ENCODE assay signal across 9 cellular contexts in the genomic region with DNA sequence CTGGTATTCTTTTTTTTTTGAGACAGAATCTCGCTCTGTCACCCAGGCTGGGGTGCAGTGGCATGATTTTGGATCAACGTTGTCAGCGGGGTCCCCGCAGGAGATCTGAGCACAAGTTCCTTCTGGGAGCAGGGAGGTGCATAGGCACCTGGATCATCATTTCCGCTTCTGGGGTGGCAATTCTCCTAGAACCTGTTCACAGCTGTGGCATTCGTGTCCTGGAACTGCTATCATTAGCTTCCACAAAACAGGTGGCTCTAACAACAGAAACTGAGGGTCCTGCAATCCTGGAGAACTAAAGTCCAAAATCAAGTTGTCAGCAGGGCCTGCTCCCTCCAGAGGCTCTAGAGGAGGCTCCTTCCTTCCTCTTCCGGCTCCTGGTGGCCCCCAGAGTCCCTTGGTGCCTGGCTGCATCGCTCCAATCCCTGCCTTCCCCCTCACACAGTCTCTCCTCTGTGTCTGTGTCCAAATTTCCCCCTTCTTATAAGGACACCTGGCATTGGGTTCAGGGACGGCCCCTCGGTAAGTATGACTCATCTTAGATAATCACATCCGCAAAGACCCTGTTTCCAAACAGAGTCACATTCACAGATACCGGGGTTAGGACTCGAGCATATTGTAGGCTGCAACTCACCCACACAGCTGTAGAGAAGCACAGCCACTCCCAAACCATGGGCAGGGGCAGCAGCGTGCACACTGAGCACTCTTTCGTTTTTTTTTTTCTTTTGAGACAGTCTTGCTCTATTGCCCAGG. TPM values are rescaled to one million over a fixed set of nuclear protein-coding genes. Genes with fewer than 3 reads are reported as not detected.
DNase-seq lines count a peak whose midpoint lies in the region; ATAC-seq and TF ChIP-seq lines count a peak whose summit lies in the region.
"Had no signal": no experiment of that assay in that cellular context is flagged by ENCODE, and none has a peak within 500 bp of the region (broad histone marks: within the 10 kb centered on the region; RNA-seq: fewer than 3 reads in every experiment).

No MANE protein-coding gene starts in this region.

- no peak overlapping the region for H4K5ac ChIP-seq in mesendoderm (ENCODE audit: low read length)

- H3K79me2 ChIP-seq in mesendoderm (ENCODE audit: control insufficient read depth, insufficient read depth, low read length): no peaks in the 10 kb centered on the region

- H3K9me3 ChIP-seq in BE2C: no peaks in the 10 kb centered on the region
- H3K9me3 ChIP-seq: stomach had no signal

- H3K4me1 ChIP-seq in BE2C (peaks cover 43% of the 10 kb centered on the region), mesendoderm (ENCODE audit: control insufficient read depth, low read depth, low read length) (no peaks in the 10 kb centered on the region)

- H3K27me3 ChIP-seq in BE2C: no peaks in the 10 kb centered on the region
- no peaks in the 10 kb centered on the region for H3K27me3 ChIP-seq in mesendoderm (ENCODE audit: insufficient read depth, low read length, poor library complexity)
- H3K27me3 ChIP-seq: stomach had no signal

- H3K27ac Mint-ChIP-seq in nephron progenitor cell: no peak overlapping the region

- ATAC-seq in GM18870 (IDR thresholded peaks at IDR 0.05; ENCODE audit: unreplicated experiment) (peak; percentile 48), HG02973 (IDR thresholded peaks at IDR 0.05; ENCODE audit: unreplicated experiment) (peak; percentile 44)

- H3K4me2 ChIP-seq in mesendoderm (ENCODE audit: low read length): no peak overlapping the region

- no peak overlapping the region for H2BK120ac ChIP-seq in mesendoderm (ENCODE audit: low read depth, low read length)

- TF ChIP-seq CTCF in BE2C (IDR thresholded peaks at IDR 0.05; ENCODE audit: low read depth, low read length) (no peak), nephron progenitor cell (IDR thresholded peaks at IDR 0.05) (no peak)

- H3K4me1 Mint-ChIP-seq in nephron progenitor cell: peaks cover 27% of the 10 kb centered on the region

- no peak overlapping the region for H4K8ac ChIP-seq in mesendoderm (ENCODE audit: low read depth, low read length)

- H3K23ac ChIP-seq in mesendoderm (ENCODE audit: low read length): no peak overlapping the region

- H3K4me3 Mint-ChIP-seq in nephron progenitor cell: no peak overlapping the region

- H3K36me3 Mint-ChIP-seq in nephron progenitor cell (ENCODE audit: low read depth): no peaks in the 10 kb centered on the region

- H3K9me3 Mint-ChIP-seq in nephron progenitor cell: no peaks in the 10 kb centered on the region

- no peak overlapping the region for H3K27ac ChIP-seq in mesendoderm (ENCODE audit: low read depth, low read length)

- DNase-seq in BE2C: peak; percentile 66
- peak; percentile 51 for DNase-seq in OCI-M1 (lab: John Stamatoyannopoulos, UW)
- DNase-seq in nephron progenitor cell: no peak
- no peak for DNase-seq in DMS114 treated with DMSO at 0.1 percent for 48 hours (lab: John Stamatoyannopoulos, UW; ENCODE audit: unreplicated experiment)
- no peak for DNase-seq in LoVo (ENCODE audit: low spot score)
- no peak for DNase-seq in mesendoderm

- H3K56ac ChIP-seq in mesendoderm (ENCODE audit: low read length): no peak overlapping the region

- H3K36me3 ChIP-seq in BE2C: no peaks in the 10 kb centered on the region
- H3K36me3 ChIP-seq in mesendoderm (ENCODE audit: control insufficient read depth, insufficient read depth, low read length): no peaks in the 10 kb centered on the region
- H3K36me3 ChIP-seq: stomach had no signal

- no peak overlapping the region for H2BK15ac ChIP-seq in mesendoderm (replicated peaks; ENCODE audit: low read depth)

- H2BK5ac ChIP-seq in mesendoderm (ENCODE audit: low read length): no peak overlapping the region

- no peak overlapping the region for H2AK5ac ChIP-seq in mesendoderm (ENCODE audit: low read length)

- H3K9ac ChIP-seq in mesendoderm (ENCODE audit: low read length): no peak overlapping the region

- no peak overlapping the region for H3K4me3 ChIP-seq in BE2C (ENCODE audit: low read depth, low read length)
- no peak overlapping the region for H3K4me3 ChIP-seq in mesendoderm (ENCODE audit: low read length)
- H3K4me3 ChIP-seq: stomach had no signal

- no peaks in the 10 kb centered on the region for H3K79me1 ChIP-seq in mesendoderm (ENCODE audit: low read length)

- peaks cover 10% of the 10 kb centered on the region for H3K27me3 Mint-ChIP-seq in nephron progenitor cell (ENCODE audit: low read depth, poor library complexity)

- H3K18ac ChIP-seq in mesendoderm (ENCODE audit: low read length): no peak overlapping the region

- no CpG with 5 or more reads among the region's 15 CpGs for WGBS in mesendoderm (ENCODE audit: extremely low coverage, insufficient coverage, low lambda C conversion rate)

- no peak overlapping the region for H3K4ac ChIP-seq in mesendoderm (ENCODE audit: low read depth, low read length)

RNA-seq across cellular contexts. Expression of a gene that starts 43.5 kb away (rescaled TPM):
- 72.7 TPM for polyA plus RNA-seq in BE2C (2012; ENCODE audit: insufficient read depth, insufficient read length, low read depth)
- polyA plus RNA-seq in mesendoderm (2013, experiment 1 of 2): 25.9 TPM
- 24.8 TPM for polyA plus RNA-seq in mesendoderm (2013, experiment 2 of 2)

RNA-seq across cellular contexts. Expression of a gene that starts 60.0 kb away (rescaled TPM):
- 258 TPM for polyA plus RNA-seq in BE2C (2012; ENCODE audit: insufficient read depth, insufficient read length, low read depth)
- 742 TPM for polyA plus RNA-seq in mesendoderm (2013, experiment 1 of 2)
- polyA plus RNA-seq in mesendoderm (2013, experiment 2 of 2): 732 TPM

Comparison
In these comparisons a context has a peak if more than half of its experiments do, and no peak if none do; other contexts are left out.
1. DNase-seq: peak in BE2C (single experiment) and OCI-M1 (single experiment); none in nephron progenitor cell (single experiment), DMS114 treated with DMSO at 0.1 percent for 48 hours (single experiment), LoVo (single experiment) and mesendoderm (single experiment).